10 cellular contexts compared by ENCODE assay signal in the genomic region with DNA sequence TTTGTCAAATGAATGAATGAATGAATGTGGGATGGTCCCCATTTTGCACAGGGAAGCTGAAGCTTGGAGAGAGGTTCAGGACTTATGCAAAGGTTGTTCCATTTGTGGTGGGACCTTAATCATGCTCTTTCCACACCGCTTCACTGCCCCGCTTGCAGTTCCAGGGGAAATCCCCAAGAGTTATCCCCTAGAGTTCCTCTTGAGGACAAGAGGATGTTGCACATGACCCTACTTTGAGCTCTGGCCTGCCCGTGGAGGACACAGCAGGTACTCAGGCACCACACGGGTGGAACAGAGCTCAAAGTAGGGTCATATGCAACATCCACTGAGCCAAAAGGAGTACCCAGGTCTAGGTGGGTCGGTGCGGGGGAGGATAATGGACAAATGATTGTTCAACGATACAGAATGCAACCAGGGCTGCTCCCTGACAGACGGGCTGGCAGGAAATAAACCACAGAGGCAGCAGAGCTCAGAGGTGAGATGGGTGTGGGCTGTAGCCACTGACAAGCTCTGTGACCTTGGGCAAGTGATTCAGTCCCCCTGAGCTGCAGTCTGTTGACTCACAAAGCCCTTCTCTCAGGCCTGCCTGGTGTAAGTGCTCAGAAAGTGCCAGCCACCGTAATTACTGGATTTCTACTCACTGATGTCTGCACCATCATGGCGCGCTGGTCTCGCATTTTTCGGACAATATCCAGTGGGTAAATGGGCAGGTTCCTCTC.
DNase-seq lines count a peak whose midpoint lies in the region; ATAC-seq lines count a peak whose summit lies in the region.
"Had no signal": no experiment of that assay in that cellular context is flagged by ENCODE, and none has a peak within 500 bp of the region (broad histone marks: within the 10 kb centered on the region; RNA-seq: fewer than 3 reads in every experiment).

No MANE protein-coding gene starts in this region.

- peak; percentile 68 for ATAC-seq in GM18502 (IDR thresholded peaks at IDR 0.05; ENCODE audit: poor library complexity, unreplicated experiment)
- ATAC-seq in GM21526 (IDR thresholded peaks at IDR 0.05; ENCODE audit: low FRiP score, unreplicated experiment) = peak; percentile 58
- ATAC-seq in HG03457 (IDR thresholded peaks at IDR 0.05; ENCODE audit: unreplicated experiment) = peak; percentile 69
- ATAC-seq in GM19023 (IDR thresholded peaks at IDR 0.05; ENCODE audit: unreplicated experiment) = no peak

- DNase-seq in islet precursor cell (peak; percentile 92), T-helper 1 cell (no peak), GF-D8 (lab: John Stamatoyannopoulos, UW) (no peak)
- DNase-seq in activated T-cell treated with anti-CD3 and anti-CD28 coated beads, Interleukin-2, amount 50 U/mL, for 48 hours = no peak
- DNase-seq: DND-41, thyroid gland had no signal
